In the genomic region with DNA sequence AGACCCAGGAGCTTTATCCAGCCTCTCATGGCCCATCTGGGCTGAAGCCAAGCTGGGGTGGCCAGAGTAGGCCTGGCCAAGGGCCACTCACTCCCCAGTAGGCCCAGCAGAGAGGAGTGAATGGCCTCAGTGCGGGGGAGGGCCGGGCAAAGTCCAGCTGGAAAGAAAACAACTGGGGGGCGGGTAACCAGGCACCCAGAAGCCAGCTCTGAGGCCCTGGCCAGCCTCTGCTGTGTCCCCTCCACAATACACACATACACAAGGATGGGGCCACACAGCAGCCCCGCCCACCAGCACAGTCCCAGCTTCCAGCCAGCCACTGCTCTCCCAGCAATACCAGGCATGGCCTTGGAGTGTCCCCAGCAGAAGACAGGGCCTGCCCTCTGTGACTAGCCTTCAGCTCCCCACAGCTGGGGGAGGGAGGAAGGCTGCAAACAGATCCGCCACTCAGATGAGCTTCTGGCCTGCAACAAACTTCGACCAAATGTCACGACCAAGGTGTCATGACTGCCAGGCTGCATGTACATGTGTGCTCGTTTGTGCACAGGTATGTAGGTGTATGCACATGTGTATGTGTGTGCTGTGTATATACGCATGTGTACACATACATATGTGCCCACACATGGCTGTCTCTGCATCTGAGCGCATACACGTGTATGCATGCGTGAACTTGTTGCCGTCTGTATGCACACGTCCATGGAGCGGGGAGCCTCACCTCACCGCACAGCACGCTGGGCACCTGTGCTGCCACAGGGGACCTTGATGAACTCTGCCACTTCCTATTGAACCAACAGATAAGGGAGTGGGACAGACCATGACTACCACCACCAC, we compare ENCODE assay signal across 9 cellular contexts. TPM values are rescaled to one million over a fixed set of nuclear protein-coding genes. Genes with fewer than 3 reads are reported as not detected.
A peak's percentile ranks its signal among the peaks of the same experiment; 100 is the strongest.
DNase-seq lines count a peak whose midpoint lies in the region; ATAC-seq and TF ChIP-seq lines count a peak whose summit lies in the region.
"Had no signal": no experiment of that assay in that cellular context is flagged by ENCODE, and none has a peak within 500 bp of the region (broad histone marks: within the 10 kb centered on the region; RNA-seq: fewer than 3 reads in every experiment).

No MANE protein-coding gene starts in this region.

- H3K27ac Mint-ChIP-seq in activated CD4-positive, alpha-beta T cell treated with anti-CD3 and anti-CD28 coated beads, Interleukin-2, amount 10 ng/mL, durations not matched to agents 24 days and 14 days: peak overlapping the region; percentile 63
- no peak overlapping the region for H3K27ac Mint-ChIP-seq in activated CD4-positive, alpha-beta T cell treated with anti-CD3 and anti-CD28 coated beads for 36 hours
- peak overlapping the region; percentile 61 for H3K27ac Mint-ChIP-seq in activated B cell treated with CpG ODN at 0.5 μM for 24 hours
- H3K27ac Mint-ChIP-seq in immature natural killer cell: peak overlapping the region in 4 of 6 donors; percentile 26 to 82 (median 53)

- H3K27ac ChIP-seq in temporal lobe (ENCODE audit: low read depth, low read length): peak overlapping the region; percentile 93

- H3K4me1 Mint-ChIP-seq in activated CD4-positive, alpha-beta T cell treated with anti-CD3 and anti-CD28 coated beads, Interleukin-2, amount 10 ng/mL, durations not matched to agents 24 days and 14 days: peaks cover 32% of the 10 kb centered on the region
- peaks cover 25% of the 10 kb centered on the region for H3K4me1 Mint-ChIP-seq in activated CD4-positive, alpha-beta T cell treated with anti-CD3 and anti-CD28 coated beads for 36 hours
- H3K4me1 Mint-ChIP-seq in activated B cell treated with CpG ODN at 0.5 μM for 24 hours (peaks cover 50% of the 10 kb centered on the region), immature natural killer cell (peaks cover 40 to 64% of the 10 kb centered on the region in 2 donors)

- no peak for ATAC-seq in activated CD4-positive, alpha-beta T cell treated with anti-CD3 and anti-CD28 coated beads for 36 hours
- ATAC-seq in activated B cell treated with CpG ODN at 0.5 μM for 24 hours (ENCODE audit: low read depth): no peak
- ATAC-seq in GM21515 (IDR thresholded peaks at IDR 0.05; ENCODE audit: unreplicated experiment): no peak

- H3K27me3 Mint-ChIP-seq in activated CD4-positive, alpha-beta T cell treated with anti-CD3 and anti-CD28 coated beads, Interleukin-2, amount 10 ng/mL, durations not matched to agents 24 days and 14 days: no peaks in the 10 kb centered on the region
- no peaks in the 10 kb centered on the region for H3K27me3 Mint-ChIP-seq in activated CD4-positive, alpha-beta T cell treated with anti-CD3 and anti-CD28 coated beads for 36 hours
- no peaks in the 10 kb centered on the region for H3K27me3 Mint-ChIP-seq in activated B cell treated with CpG ODN at 0.5 μM for 24 hours
- peaks cover 0 to 9% (median 2%) of the 10 kb centered on the region in 3 donors for H3K27me3 Mint-ChIP-seq in immature natural killer cell (ENCODE audit: low read depth in 3 of 3)

- no peaks in the 10 kb centered on the region for H3K9me3 Mint-ChIP-seq in activated CD4-positive, alpha-beta T cell treated with anti-CD3 and anti-CD28 coated beads, Interleukin-2, amount 10 ng/mL, durations not matched to agents 24 days and 14 days
- no peaks in the 10 kb centered on the region for H3K9me3 Mint-ChIP-seq in activated CD4-positive, alpha-beta T cell treated with anti-CD3 and anti-CD28 coated beads for 36 hours (ENCODE audit: low read depth)
- H3K9me3 Mint-ChIP-seq in activated B cell treated with CpG ODN at 0.5 μM for 24 hours (no peaks in the 10 kb centered on the region), immature natural killer cell (no peaks in the 10 kb centered on the region)

- intact Hi-C loops in activated CD4-positive, alpha-beta T cell treated with anti-CD3 and anti-CD28 coated beads, Interleukin-2, amount 10 ng/mL, durations not matched to agents 24 days and 14 days (cut with micrococcal nuclease): no loop called here
- intact Hi-C loops in activated CD4-positive, alpha-beta T cell treated with anti-CD3 and anti-CD28 coated beads for 36 hours (cut with DNase I, micrococcal nuclease): no loop called here
- intact Hi-C loops in activated B cell treated with CpG ODN at 0.5 μM for 24 hours (cut with micrococcal nuclease): no loop called here

- H3K4me3 Mint-ChIP-seq in activated CD4-positive, alpha-beta T cell treated with anti-CD3 and anti-CD28 coated beads, Interleukin-2, amount 10 ng/mL, durations not matched to agents 24 days and 14 days: peak overlapping the region; percentile 10
- H3K4me3 Mint-ChIP-seq in activated CD4-positive, alpha-beta T cell treated with anti-CD3 and anti-CD28 coated beads for 36 hours: no peak overlapping the region
- H3K4me3 Mint-ChIP-seq in activated B cell treated with CpG ODN at 0.5 μM for 24 hours (no peak overlapping the region), immature natural killer cell (peak overlapping the region in 3 of 5 donors; percentile 20 to 45 (median 40))

- no peak for TF ChIP-seq CTCF in activated B cell treated with CpG ODN at 0.5 μM for 24 hours (IDR thresholded peaks at IDR 0.05)

- POLR2A ChIA-PET in activated CD4-positive, alpha-beta T cell treated with anti-CD3 and anti-CD28 coated beads for 36 hours (lab: Charles Lee): no interaction called here
- POLR2A ChIA-PET in activated B cell treated with CpG ODN at 0.5 μM for 24 hours (lab: Charles Lee): interaction anchor here (0.6 to 1.0 kb wide), 3 partner anchors 9 to 162 kb away, joined by 3 to 12 read pairs (median 7); a partner anchor contains a TSS

- DNase-seq in activated CD4-positive, alpha-beta T cell treated with anti-CD3 and anti-CD28 coated beads, Interleukin-2, amount 10 ng/mL, durations not matched to agents 24 days and 14 days: no peak
- no peak for DNase-seq in activated CD4-positive, alpha-beta T cell treated with anti-CD3 and anti-CD28 coated beads for 36 hours
- DNase-seq in activated B cell treated with CpG ODN at 0.5 μM for 24 hours (no peak), immature natural killer cell (no peak), SK-N-DZ (ENCODE audit: low spot score) (no peak), HK-2 (ENCODE audit: unreplicated experiment) (no peak)
- DNase-seq: cerebellar nuclear complex had no signal

- peaks cover 18% of the 10 kb centered on the region for H3K36me3 Mint-ChIP-seq in activated CD4-positive, alpha-beta T cell treated with anti-CD3 and anti-CD28 coated beads, Interleukin-2, amount 10 ng/mL, durations not matched to agents 24 days and 14 days (ENCODE audit: low read depth)
- peaks cover 20% of the 10 kb centered on the region for H3K36me3 Mint-ChIP-seq in activated CD4-positive, alpha-beta T cell treated with anti-CD3 and anti-CD28 coated beads for 36 hours (ENCODE audit: low read depth)
- H3K36me3 Mint-ChIP-seq in activated B cell treated with CpG ODN at 0.5 μM for 24 hours (ENCODE audit: low read depth) (peaks cover 18% of the 10 kb centered on the region), immature natural killer cell (no peaks in the 10 kb centered on the region)

- CTCF ChIA-PET in activated CD4-positive, alpha-beta T cell treated with anti-CD3 and anti-CD28 coated beads for 36 hours (lab: Charles Lee): interaction anchor here (0.7 to 2.2 kb wide), 5 partner anchors 16 to 72 kb away, joined by 3 to 7 read pairs (median 3); no protein-coding TSS in a partner anchor
- CTCF ChIA-PET in activated B cell treated with CpG ODN at 0.5 μM for 24 hours (lab: Charles Lee): interaction anchor here (1.4 kb wide), 1 partner anchor 145 kb away, joined by 3 read pairs; no protein-coding TSS in a partner anchor

RNA-seq across cellular contexts. Expression of a gene that starts 5.0 kb away (rescaled TPM):
- total RNA-seq in activated CD4-positive, alpha-beta T cell treated with anti-CD3 and anti-CD28 coated beads, Interleukin-2, amount 10 ng/mL, durations not matched to agents 24 days and 14 days: 67.7 and 73.3 TPM in 2 replicates
- 10 to 100 TPM; 49.4 to 64.5 TPM for total RNA-seq in activated CD4-positive, alpha-beta T cell treated with anti-CD3 and anti-CD28 coated beads for 36 hours
- 21.3 and 27.0 TPM in 2 replicates for total RNA-seq in activated B cell treated with CpG ODN at 0.5 μM for 24 hours
- 10 to 100 TPM; 83.0 to 96.8 (median 92.9) TPM for polyA plus RNA-seq in immature natural killer cell
- total RNA-seq in temporal lobe: 138 TPM
- 257 and 292 TPM in 2 replicates for polyA plus RNA-seq in SK-N-DZ (2014; cell fraction: cytosol; rRNA removed)
- 158 and 171 TPM in 2 replicates for polyA plus RNA-seq in SK-N-DZ (2014; cell fraction: nucleus; rRNA removed)

RNA-seq across cellular contexts. Expression of a gene that starts 18.3 kb away (rescaled TPM):
- total RNA-seq in activated CD4-positive, alpha-beta T cell treated with anti-CD3 and anti-CD28 coated beads, Interleukin-2, amount 10 ng/mL, durations not matched to agents 24 days and 14 days: not detected in 2 replicates
- not detected for total RNA-seq in activated CD4-positive, alpha-beta T cell treated with anti-CD3 and anti-CD28 coated beads for 36 hours
- not detected in 2 replicates for total RNA-seq in activated B cell treated with CpG ODN at 0.5 μM for 24 hours
- polyA plus RNA-seq in immature natural killer cell: not detected
- not detected for total RNA-seq in temporal lobe
- polyA plus RNA-seq in SK-N-DZ (2014; cell fraction: cytosol; rRNA removed): not detected in 2 replicates
- polyA plus RNA-seq in SK-N-DZ (2014; cell fraction: nucleus; rRNA removed): not detected in 2 replicates

Comparison
In these comparisons a context has a peak if more than half of its experiments do, and no peak if none do; other contexts are left out.
1. H3K4me3 Mint-ChIP-seq: peak in activated CD4-positive, alpha-beta T cell treated with anti-CD3 and anti-CD28 coated beads, Interleukin-2, amount 10 ng/mL, durations not matched to agents 24 days and 14 days (single experiment) and immature natural killer cell (3 of 5); none in activated CD4-positive, alpha-beta T cell treated with anti-CD3 and anti-CD28 coated beads for 36 hours (single experiment) and activated B cell treated with CpG ODN at 0.5 μM for 24 hours (single experiment).